Comparison of ENCODE assay signal across 1 cellular context in genomic region chr12:131539381-131539780, GRCh38.
TF ChIP-seq lines count a peak whose summit lies in the region.

No MANE protein-coding gene starts in this region.

TF ChIP-seq in HEK293, 187 proteins besides CTCF, POLR2A, EP300 and RAD21 (continued from another document):
- TF ChIP-seq ZNF596 (tag by site-specific recombination; IDR thresholded peaks at IDR 0.05) = no peak
- no peak for TF ChIP-seq ZNF561 (tag by site-specific recombination; IDR thresholded peaks at IDR 0.05; ENCODE audit: borderline replicate concordance)
- TF ChIP-seq BCL6B (tag by site-specific recombination; IDR thresholded peaks at IDR 0.05) = no peak
- TF ChIP-seq ZNF133 (tag by site-specific recombination; IDR thresholded peaks at IDR 0.05) = peak; percentile 28
- no peak for TF ChIP-seq ZNF416 (tag by site-specific recombination; IDR thresholded peaks at IDR 0.05)
- no peak for TF ChIP-seq ZNF76 (tag by site-specific recombination; IDR thresholded peaks at IDR 0.05; ENCODE audit: borderline replicate concordance, low read depth)
- TF ChIP-seq PRDM6 (tag by site-specific recombination; IDR thresholded peaks at IDR 0.05) = no peak
- no peak for TF ChIP-seq ZNF664 (tag by site-specific recombination; IDR thresholded peaks at IDR 0.05)
- 0 out of 2 replicates have a peak, but pooled peaks have one; percentile 4 for TF ChIP-seq SALL2 (tag by site-specific recombination; IDR thresholded peaks at IDR 0.05; ENCODE audit: borderline replicate concordance)
- no peak for TF ChIP-seq KLF17 (tag by site-specific recombination; IDR thresholded peaks at IDR 0.05)
- no peak for TF ChIP-seq ZNF747 (tag by site-specific recombination; IDR thresholded peaks at IDR 0.05)
- no peak for TF ChIP-seq ZNF37A (tag by site-specific recombination; IDR thresholded peaks at IDR 0.05)
- TF ChIP-seq ZNF184 (tag by site-specific recombination; IDR thresholded peaks at IDR 0.05) = no peak
- no peak for TF ChIP-seq BCL11B (tag by site-specific recombination; IDR thresholded peaks at IDR 0.05; ENCODE audit: low read depth)
- no peak for TF ChIP-seq PATZ1 (tag by site-specific recombination; IDR thresholded peaks at IDR 0.05)
- TF ChIP-seq ZNF2 (tag by site-specific recombination; IDR thresholded peaks at IDR 0.05) = no peak
- no peak for TF ChIP-seq PRDM1 (tag by site-specific recombination; IDR thresholded peaks at IDR 0.05)
- TF ChIP-seq ZNF211 (tag by site-specific recombination; IDR thresholded peaks at IDR 0.05; ENCODE audit: low read depth) = no peak
- TF ChIP-seq ZNF280C (tag by site-specific recombination; IDR thresholded peaks at IDR 0.05) = 0 out of 2 replicates have a peak, but pooled peaks have one; percentile 66
- peak; percentile 76; the same call in 1 of the 2 replicates for TF ChIP-seq ZNF169 (tag by site-specific recombination; IDR thresholded peaks at IDR 0.05)
- TF ChIP-seq ZNF311 (tag by site-specific recombination; IDR thresholded peaks at IDR 0.05; ENCODE audit: borderline replicate concordance) = 0 out of 2 replicates have a peak, but pooled peaks have one; percentile 23
- no peak for TF ChIP-seq ZNF354C (tag by site-specific recombination; IDR thresholded peaks at IDR 0.05; ENCODE audit: borderline replicate concordance, low read depth)
- no peak for TF ChIP-seq AEBP2 (tag by site-specific recombination; IDR thresholded peaks at IDR 0.05; ENCODE audit: borderline replicate concordance)
- TF ChIP-seq ZNF202 (tag by site-specific recombination; IDR thresholded peaks at IDR 0.05; ENCODE audit: borderline replicate concordance) = peak; percentile 7; the same call in 1 of the 2 replicates
- no peak for TF ChIP-seq ZNF175 (tag by site-specific recombination; IDR thresholded peaks at IDR 0.05)
- no peak for TF ChIP-seq GLI2 (tag by site-specific recombination; IDR thresholded peaks at IDR 0.05; ENCODE audit: borderline replicate concordance, low read depth)
- TF ChIP-seq YY1 (tag by site-specific recombination; IDR thresholded peaks at IDR 0.05) = no peak
- TF ChIP-seq ZNF112 (tag by site-specific recombination; IDR thresholded peaks at IDR 0.05) = no peak
- no peak for TF ChIP-seq GLI4 (tag by site-specific recombination; IDR thresholded peaks at IDR 0.05)
- no peak for TF ChIP-seq EGR2 (tag by site-specific recombination; IDR thresholded peaks at IDR 0.05; ENCODE audit: low read depth)
- TF ChIP-seq ZNF24 (tag by site-specific recombination; IDR thresholded peaks at IDR 0.05) = no peak
- no peak for TF ChIP-seq ZNF623 (tag by site-specific recombination; IDR thresholded peaks at IDR 0.05)
- TF ChIP-seq ZNF223 (tag by site-specific recombination; IDR thresholded peaks at IDR 0.05) = no peak
- TF ChIP-seq ZNF239 (tag by site-specific recombination; IDR thresholded peaks at IDR 0.05) = no peak
- no peak for TF ChIP-seq ZNF280D (tag by site-specific recombination; IDR thresholded peaks at IDR 0.05)
- no peak for TF ChIP-seq ZBTB7A (tag by site-specific recombination; IDR thresholded peaks at IDR 0.05; ENCODE audit: low read depth)
- no peak for TF ChIP-seq KLF8 (tag by site-specific recombination; IDR thresholded peaks at IDR 0.05)
- TF ChIP-seq ZNF791 (tag by site-specific recombination; IDR thresholded peaks at IDR 0.05) = no peak
- no peak for TF ChIP-seq KLF9 (tag by site-specific recombination; IDR thresholded peaks at IDR 0.05; ENCODE audit: low read depth)
